Comparison of ENCODE assay signal across 24 cellular contexts in genomic region chr13:41244555-41244954, GRCh38. TPM values are rescaled to one million over a fixed set of nuclear protein-coding genes. Genes with fewer than 3 reads are reported as not detected.
DNase-seq lines count a peak whose midpoint lies in the region; ATAC-seq and TF ChIP-seq lines count a peak whose summit lies in the region.
"Had no signal": no experiment of that assay in that cellular context is flagged by ENCODE, and none has a peak within 500 bp of the region (broad histone marks: within the 10 kb centered on the region; RNA-seq: fewer than 3 reads in every experiment).

No MANE protein-coding gene starts in this region.

- CTCF ChIA-PET in mammary epithelial cell (lab: Charles Lee; ENCODE audit: low non-redundant PET), result no interaction called here
- CTCF ChIA-PET in MCF 10A (lab: Yijun Ruan, JAX), result interaction anchor here (0.6 to 1.3 kb wide), 2 partner anchors 16 to 24 kb away, joined by 4 to 5 read pairs; no protein-coding TSS in a partner anchor

- H3K9me3 Mint-ChIP-seq in MCF 10A (ENCODE audit: unreplicated experiment), result no peaks in the 10 kb centered on the region
- H3K9me3 Mint-ChIP-seq in central memory CD8-positive, alpha-beta T cell, result no peaks in the 10 kb centered on the region
- no peaks in the 10 kb centered on the region for H3K9me3 Mint-ChIP-seq in immature natural killer cell
- H3K9me3 Mint-ChIP-seq: activated CD4-positive, alpha-beta T cell treated with anti-CD3 and anti-CD28 coated beads, Interleukin-2, amount 10 ng/mL, durations not matched to agents 7 days and 5 days; activated T-cell treated with anti-CD3 and anti-CD28 coated beads, Interleukin-2, amount 50 U/mL, for 72 hours; CD4-positive, alpha-beta memory T cell; naive thymus-derived CD4-positive, alpha-beta T cell had no signal

- H4K20me1 ChIP-seq in mammary epithelial cell (ENCODE audit: insufficient read depth, low read length), result no peaks in the 10 kb centered on the region

- POLR2A ChIA-PET in MCF 10A (lab: Yijun Ruan, JAX), result interaction anchor here (1.1 kb wide), 1 partner anchor 20 kb away, joined by 3 read pairs; no protein-coding TSS in a partner anchor

- TF ChIP-seq CTCF in mammary epithelial cell (conservative IDR thresholded peaks at IDR 0.05 in 1 of 2, IDR thresholded peaks at IDR 0.05 in 1 of 2; ENCODE audit: extremely low read depth in 1 of 2, insufficient read depth in 1 of 2, low read depth in 1 of 2, low read length in 2 of 2), result no peak
- no peak for TF ChIP-seq CTCF in MCF 10A (IDR thresholded peaks at IDR 0.05; ENCODE audit: unreplicated experiment)
- no peak for TF ChIP-seq CTCF in upper lobe of right lung (IDR thresholded peaks at IDR 0.05)

- H3K4me3 Mint-ChIP-seq in MCF 10A (ENCODE audit: unreplicated experiment), result no peak overlapping the region
- no peak overlapping the region for H3K4me3 Mint-ChIP-seq in central memory CD8-positive, alpha-beta T cell
- no peak overlapping the region for H3K4me3 Mint-ChIP-seq in immature natural killer cell
- H3K4me3 Mint-ChIP-seq: activated CD4-positive, alpha-beta T cell treated with anti-CD3 and anti-CD28 coated beads, Interleukin-2, amount 10 ng/mL, durations not matched to agents 7 days and 5 days; activated T-cell treated with anti-CD3 and anti-CD28 coated beads, Interleukin-2, amount 50 U/mL, for 72 hours; CD4-positive, alpha-beta memory T cell; naive thymus-derived CD4-positive, alpha-beta T cell had no signal

- H3K4me3 ChIP-seq in mammary epithelial cell (replicated peaks in 1 of 3; ENCODE audit: insufficient read depth in 1 of 3, low read depth in 2 of 3, low read length in 3 of 3) (no peak overlapping the region), upper lobe of right lung (no peak overlapping the region)
- H3K4me3 ChIP-seq: stomach, transverse colon had no signal

- H3K27me3 ChIP-seq in mammary epithelial cell (ENCODE audit: insufficient read depth, low read length) (no peaks in the 10 kb centered on the region), upper lobe of right lung (no peaks in the 10 kb centered on the region)
- H3K27me3 ChIP-seq: stomach, transverse colon had no signal

- intact Hi-C loops in mammary epithelial cell (cut with micrococcal nuclease), result no loop called here
- intact Hi-C loops in MCF 10A (cut with micrococcal nuclease), result no loop called here
- intact Hi-C loops in upper lobe of right lung (cut with DNase I), result no loop called here

- peaks cover 2% of the 10 kb centered on the region for H3K36me3 ChIP-seq in mammary epithelial cell (ENCODE audit: insufficient read depth, low read length)
- peaks cover 13% of the 10 kb centered on the region for H3K36me3 ChIP-seq in upper lobe of right lung

- H3K4me1 Mint-ChIP-seq in MCF 10A (ENCODE audit: insufficient read depth, unreplicated experiment) (no peaks in the 10 kb centered on the region), immature natural killer cell (peaks cover 12 to 16% of the 10 kb centered on the region in 2 donors)
- H3K4me1 Mint-ChIP-seq in central memory CD8-positive, alpha-beta T cell, result no peaks in the 10 kb centered on the region
- H3K4me1 Mint-ChIP-seq: activated CD4-positive, alpha-beta T cell treated with anti-CD3 and anti-CD28 coated beads, Interleukin-2, amount 10 ng/mL, durations not matched to agents 7 days and 5 days; CD4-positive, alpha-beta memory T cell had no signal

- DNase-seq in mammary epithelial cell (peak; percentile 37), MCF 10A (ENCODE audit: unreplicated experiment) (no peak), immature natural killer cell (peak in 2 of 3 donors; percentile 3 to 20), upper lobe of right lung (no peak)
- DNase-seq in central memory CD8-positive, alpha-beta T cell (ENCODE audit: low spot score in 2 of 2), result no peak
- no peak for DNase-seq in activated T-cell treated with anti-CD3 and anti-CD28 coated beads, Interleukin-2, amount 50 U/mL, for 48 hours
- DNase-seq in stimulated activated CD4-positive, alpha-beta T cell treated with anti-CD3 and anti-CD28 coated beads, Interleukin-12 subunit alpha, Interleukin-12 subunit beta, amount 100 ng/mL, for 4 hours, result no peak
- DNase-seq: activated CD4-positive, alpha-beta T cell treated with anti-CD3 and anti-CD28 coated beads, Interleukin-2, amount 10 ng/mL, durations not matched to agents 7 days and 5 days; activated naive CD4-positive, alpha-beta T cell treated with Interleukin-2 at 50 U/mL for 16 hours; activated T-cell treated with anti-CD3 and anti-CD28 coated beads, Interleukin-2, amount 50 U/mL, for 72 hours; AML-193; amniotic stem cell; CD4-positive, alpha-beta memory T cell; naive thymus-derived CD4-positive, alpha-beta T cell; NCI-H1105; NCI-H1930; NCI-H345; NCI-H774; right cardiac atrium; stomach; transverse colon had no signal

- H3K27me3 Mint-ChIP-seq in MCF 10A (ENCODE audit: insufficient read depth, unreplicated experiment) (no peaks in the 10 kb centered on the region), immature natural killer cell (ENCODE audit: low read depth in 3 of 3) (no peaks in the 10 kb centered on the region)
- H3K27me3 Mint-ChIP-seq in central memory CD8-positive, alpha-beta T cell, result no peaks in the 10 kb centered on the region
- H3K27me3 Mint-ChIP-seq: activated CD4-positive, alpha-beta T cell treated with anti-CD3 and anti-CD28 coated beads, Interleukin-2, amount 10 ng/mL, durations not matched to agents 7 days and 5 days; CD4-positive, alpha-beta memory T cell; naive thymus-derived CD4-positive, alpha-beta T cell had no signal

- in situ Hi-C loops in mammary epithelial cell (cut with MboI; ENCODE audit: low sequenced_read_pairs in 2 of 2), result no loop called here

- no peak for ATAC-seq in central memory CD8-positive, alpha-beta T cell (replicated peaks; ENCODE audit: extremely low read depth, poor library complexity, severe bottlenecking)
- ATAC-seq in upper lobe of right lung (no peak), HG03139 (IDR thresholded peaks at IDR 0.05; ENCODE audit: unreplicated experiment) (no peak)
- ATAC-seq: activated T-cell treated with anti-CD3 and anti-CD28 coated beads, Interleukin-2, amount 50 U/mL, for 72 hours; naive thymus-derived CD4-positive, alpha-beta T cell; SK-N-SH treated with all-trans-retinoic acid at 6 μM for 48 hours had no signal

- no peak overlapping the region for H3K27ac ChIP-seq in mammary epithelial cell (ENCODE audit: insufficient read depth, low read depth, low read length)
- peak overlapping the region; percentile 8 for H3K27ac ChIP-seq in upper lobe of right lung
- H3K27ac ChIP-seq: 22Rv1, stomach, transverse colon had no signal

- peaks cover 24% of the 10 kb centered on the region for H3K36me3 Mint-ChIP-seq in MCF 10A (ENCODE audit: insufficient read depth, unreplicated experiment)
- peaks cover 6% of the 10 kb centered on the region for H3K36me3 Mint-ChIP-seq in central memory CD8-positive, alpha-beta T cell (ENCODE audit: insufficient read depth)
- H3K36me3 Mint-ChIP-seq in immature natural killer cell, result peaks cover 2 to 13% (median 2%) of the 10 kb centered on the region in 3 donors

- H3K4me2 ChIP-seq in mammary epithelial cell (ENCODE audit: insufficient read depth, low read depth, low read length), result no peak overlapping the region

- H3K79me2 ChIP-seq in mammary epithelial cell (ENCODE audit: insufficient read depth, low read length), result no peaks in the 10 kb centered on the region

- dilution Hi-C loops in mammary epithelial cell (cut with HindIII; ENCODE audit: low sequenced_read_pairs), result no loop called here

- no peak overlapping the region for H3K9ac ChIP-seq in mammary epithelial cell (ENCODE audit: insufficient read depth, low read length)

- H3K27ac Mint-ChIP-seq in MCF 10A (ENCODE audit: low read depth, unreplicated experiment) (no peak overlapping the region), immature natural killer cell (peak overlapping the region in 5 of 6 donors; percentile 34 to 77 (median 65))
- peak overlapping the region; percentile 14 for H3K27ac Mint-ChIP-seq in central memory CD8-positive, alpha-beta T cell (ENCODE audit: low read depth)
- H3K27ac Mint-ChIP-seq: activated CD4-positive, alpha-beta T cell treated with anti-CD3 and anti-CD28 coated beads, Interleukin-2, amount 10 ng/mL, durations not matched to agents 7 days and 5 days had no signal

- H3K9me3 ChIP-seq in mammary epithelial cell (replicated peaks; ENCODE audit: insufficient read depth, low read length) (no peaks in the 10 kb centered on the region), upper lobe of right lung (no peaks in the 10 kb centered on the region)
- H3K9me3 ChIP-seq: stomach, transverse colon had no signal

- no peaks in the 10 kb centered on the region for H3K4me1 ChIP-seq in mammary epithelial cell (ENCODE audit: insufficient read depth, low read length)
- H3K4me1 ChIP-seq in upper lobe of right lung, result no peaks in the 10 kb centered on the region
- H3K4me1 ChIP-seq: stomach, transverse colon had no signal

- BruUV-seq in mammary epithelial cell (replicated peaks; lab: Mats Ljungman, UMichigan) (no TSS peak), MCF 10A (replicated peaks; lab: Mats Ljungman, UMichigan) (no TSS peak)

- H2AFZ ChIP-seq in mammary epithelial cell (ENCODE audit: low read depth, low read length), result no peak overlapping the region

- 50% methylated on average over 3 of the region's 3 CpGs for WGBS in mammary epithelial cell (ENCODE audit: low coverage, missing lambda C conversion rate)

RNA-seq across cellular contexts. Expression of gene MTRF1, which starts 18.8 kb away (rescaled TPM):
- 10 to 100 TPM in 1 of 2 donors, 1 to 10 TPM in 1; 8.7 to 12.7 TPM for total RNA-seq in mammary epithelial cell
- polyA plus RNA-seq in mammary epithelial cell, result 8.6 TPM
- polyA minus RNA-seq in mammary epithelial cell, result 5.9 TPM
- 10.3 and 11.7 TPM in 2 replicates for total RNA-seq in MCF 10A (2022)
- polyA plus RNA-seq in immature natural killer cell, result 1 to 10 TPM; 5.4 to 8.3 (median 7.3) TPM
- total RNA-seq in upper lobe of right lung, result 10.7 TPM

RNA-seq across cellular contexts. Expression of gene KBTBD7, which starts 50.2 kb away (rescaled TPM):
- total RNA-seq in mammary epithelial cell, result 1 to 10 TPM; 4.3 to 7.2 TPM
- 4.1 TPM for polyA plus RNA-seq in mammary epithelial cell
- polyA minus RNA-seq in mammary epithelial cell, result 2.5 TPM
- total RNA-seq in MCF 10A (2022), result 1.4 and 1.8 TPM in 2 replicates
- 10 to 100 TPM in 1 of 3 donors, 1 to 10 TPM in 2; 5.1 to 14.8 (median 7.0) TPM for polyA plus RNA-seq in immature natural killer cell
- 7.8 TPM for total RNA-seq in upper lobe of right lung

Comparison
In these comparisons a context has a peak if more than half of its experiments do, and no peak if none do; other contexts are left out.
1. DNase-seq: peak in mammary epithelial cell (single experiment) and immature natural killer cell (2 of 3); none in MCF 10A (single experiment), central memory CD8-positive, alpha-beta T cell (0 of 2), upper lobe of right lung (single experiment), activated T-cell treated with anti-CD3 and anti-CD28 coated beads, Interleukin-2, amount 50 U/mL, for 48 hours (0 of 2) and stimulated activated CD4-positive, alpha-beta T cell treated with anti-CD3 and anti-CD28 coated beads, Interleukin-12 subunit alpha, Interleukin-12 subunit beta, amount 100 ng/mL, for 4 hours (single experiment).